In genomic region chr6:111873178-111874029, GRCh38 we compare ENCODE assay signal across 8 cellular contexts. TPM values are rescaled to one million over a fixed set of nuclear protein-coding genes. Genes with fewer than 3 reads are reported as not detected.
DNase-seq lines count a peak whose midpoint lies in the region; ATAC-seq and TF ChIP-seq lines count a peak whose summit lies in the region.

Gene FYN, minus strand, starts transcription at chr6:111873452. Its CDS starts 153,401 bp downstream, at chr6:111720051.

- dilution Hi-C loops in IMR-90 (cut with HindIII; ENCODE audit: low sequenced_read_pairs, unreplicated experiment), result no loop called here

- H3K79me1 ChIP-seq in IMR-90 (ENCODE audit: low read depth in 1 of 2, low read length in 2 of 2), result peaks cover 20 to 32% of the 10 kb centered on the region in 2 experiments

- H4K91ac ChIP-seq in IMR-90 (ENCODE audit: insufficient read depth, low read depth, low read length), result peak within 1 kb of the TSS; percentile 30; the same call in 1 of the 2 replicates

- in situ Hi-C loops in IMR-90 (cut with MboI; ENCODE audit: low sequenced_read_pairs), result no loop called here

- H3K27ac ChIP-seq in IMR-90 (ENCODE audit: insufficient read depth, low read length), result peak within 1 kb of the TSS; percentile 64

- no peak within 1 kb of the TSS; the same call in 1 of the 2 replicates for H3K23ac ChIP-seq in IMR-90 (ENCODE audit: low read depth, low read length)

- peak within 1 kb of the TSS; percentile 83 for H2AK9ac ChIP-seq in IMR-90 (replicated peaks; ENCODE audit: low read depth, low read length, poor library complexity)

- H3K36me3 ChIP-seq in IMR-90 (ENCODE audit: control insufficient read depth, insufficient read depth, low read length), result no peaks in the 10 kb centered on the region
- no peaks in the 10 kb centered on the region for H3K36me3 ChIP-seq in mucosa of descending colon (ENCODE audit: low read depth)

- H4K20me1 ChIP-seq in IMR-90 (ENCODE audit: insufficient read depth, low read length), result peaks cover 3% of the 10 kb centered on the region; the same call in 1 of the 2 replicates

- no peak within 1 kb of the TSS for H2BK15ac ChIP-seq in IMR-90 (ENCODE audit: low read depth, low read length)

- peak within 1 kb of the TSS; percentile 59 for H3K18ac ChIP-seq in IMR-90 (ENCODE audit: low read depth, low read length)

- WGBS in IMR-90 (ENCODE audit: extremely low coverage in 2 of 2, insufficient read length in 1 of 2), 2 experiments, result 1% methylated on average over 15 of the region's 75 CpGs; no CpG with 5 or more reads in 1 of the 2 experiments

- peak; percentile 54 for TF ChIP-seq RAD21 in IMR-90 (IDR thresholded peaks at IDR 0.05; ENCODE audit: low read length)

- H3K4me3 ChIP-seq in IMR-90 (ENCODE audit: insufficient read depth, low read depth, low read length), result peak within 1 kb of the TSS; percentile 59
- peak within 1 kb of the TSS; percentile 65 for H3K4me3 ChIP-seq in epithelial cell of esophagus (ENCODE audit: low read length)
- peak within 1 kb of the TSS; percentile 49 for H3K4me3 ChIP-seq in mucosa of descending colon

- H3K9me1 ChIP-seq in IMR-90 (ENCODE audit: insufficient read depth, low read length), result peaks cover 3% of the 10 kb centered on the region; the same call in 1 of the 2 replicates

- H3K9me3 ChIP-seq in IMR-90 (ENCODE audit: control insufficient read depth, insufficient read depth, low read length) (no peaks in the 10 kb centered on the region), mucosa of descending colon (no peaks in the 10 kb centered on the region)

- H3K4me1 ChIP-seq in IMR-90 (ENCODE audit: control insufficient read depth, insufficient read depth, low read length), result peaks cover 1% of the 10 kb centered on the region; the same call in 1 of the 2 replicates
- peaks cover 5% of the 10 kb centered on the region for H3K4me1 ChIP-seq in mucosa of descending colon (ENCODE audit: low read depth)

- TF ChIP-seq CTCF in IMR-90 (conservative IDR thresholded peaks at IDR 0.05; ENCODE audit: low read depth, low read length) (peak; percentile 33), epithelial cell of esophagus (IDR thresholded peaks at IDR 0.05; ENCODE audit: insufficient read depth, low read depth, low read length, missing control alignments) (peak; percentile 28), mucosa of descending colon (IDR thresholded peaks at IDR 0.05) (peak; percentile 23)

- POLR2A ChIA-PET in IMR-90 (lab: Charles Lee; ENCODE audit: unreplicated experiment), result no interaction called here

- no peak within 1 kb of the TSS for H3K56ac ChIP-seq in IMR-90 (ENCODE audit: extremely low read depth, insufficient read depth, low read length)

- H2AFZ ChIP-seq in IMR-90 (replicated peaks; ENCODE audit: low read length, poor library complexity), result peak within 1 kb of the TSS; percentile 93

- no peak within 1 kb of the TSS for H2BK20ac ChIP-seq in IMR-90 (ENCODE audit: low read depth, low read length)

- peak within 1 kb of the TSS; percentile 81 for H3K9ac ChIP-seq in IMR-90 (ENCODE audit: low read depth, low read length)

- H2BK5ac ChIP-seq in IMR-90 (ENCODE audit: low read depth, low read length, poor library complexity, severe bottlenecking), result peak within 1 kb of the TSS; percentile 57

- no TSS peak for BruUV-seq in IMR-90 (replicated peaks; lab: Mats Ljungman, UMichigan)

- peak within 1 kb of the TSS; percentile 90; the same call in 1 of the 2 replicates for H3K14ac ChIP-seq in IMR-90 (replicated peaks; ENCODE audit: low read depth, low read length)

- H3K4me2 ChIP-seq in IMR-90 (ENCODE audit: low read depth, low read length), result peak within 1 kb of the TSS; percentile 95

- TF ChIP-seq POLR2A in IMR-90 (IDR thresholded peaks at IDR 0.05; ENCODE audit: low read depth, low read length), result peak; percentile 81

- H4K5ac ChIP-seq in IMR-90 (ENCODE audit: low read depth, low read length), result peak within 1 kb of the TSS; percentile 25; the same call in 1 of the 2 replicates

- no peak within 1 kb of the TSS for H2AK5ac ChIP-seq in IMR-90 (ENCODE audit: low read depth, low read length)

- peak within 1 kb of the TSS; percentile 65; the same call in 1 of the 2 replicates for H2BK120ac ChIP-seq in IMR-90 (ENCODE audit: low read depth, low read length)

- H4K8ac ChIP-seq in IMR-90 (ENCODE audit: low read depth in 2 of 2, low read length in 2 of 2), result peak within 1 kb of the TSS; percentile 54 to 78; a peak in 2 of 4 replicates

- ATAC-seq in GM21528 (IDR thresholded peaks at IDR 0.05; ENCODE audit: low FRiP score, unreplicated experiment) (peak; percentile 99), IMR-90 (ENCODE audit: low read depth) (peak; percentile 99), mucosa of descending colon (peak; percentile 99)

- 0 out of 2 replicates have a peak, but pooled peaks cover 2% of the 10 kb centered on the region for H3K27me3 ChIP-seq in IMR-90 (ENCODE audit: control insufficient read depth, insufficient read depth, low read length)

- peak within 1 kb of the TSS; percentile 71; the same call in 1 of the 2 replicates for H3K4ac ChIP-seq in IMR-90 (ENCODE audit: low read depth, low read length)

- CTCF ChIA-PET in IMR-90 (lab: Yijun Ruan, JAX), result interaction anchor here (0.7 kb wide), 1 partner anchor 1834 kb away, joined by 3 read pairs; no protein-coding TSS in a partner anchor

- DNase-seq in D341Med (ENCODE audit: low spot score) (peak; percentile 99), IMR-90 (peak; percentile 92), OCI-M1 (lab: John Stamatoyannopoulos, UW) (peak; percentile 99), activated T-cell treated with anti-CD3 and anti-CD28 coated beads for 24 hours (ENCODE audit: low read depth) (peak; percentile 99), epithelial cell of esophagus (ENCODE audit: low read depth) (peak; percentile 98), mucosa of descending colon (peak; percentile 96 to 97 (median 97))
- peak; percentile 99 for DNase-seq in stimulated activated CD8-positive, alpha-beta memory T cell treated with anti-CD3 and anti-CD28 coated beads, Interleukin-4, amount 100 ng/mL, for 24 hours (ENCODE audit: low read depth)

- intact Hi-C loops in IMR-90 (cut with micrococcal nuclease), result loop anchor here (1.0 to 5.0 kb wide), 5 partner anchors 71 to 170 kb away; no protein-coding TSS in a partner anchor
- intact Hi-C loops in mucosa of descending colon (cut with DNase I, micrococcal nuclease), result no loop called here

TF ChIP-seq in IMR-90, 13 proteins besides CTCF, POLR2A, EP300 and RAD21:
- no peak for TF ChIP-seq MAFK (IDR thresholded peaks at IDR 0.05; ENCODE audit: low read depth, low read length)
- peak; percentile 98 for TF ChIP-seq MAZ (IDR thresholded peaks at IDR 0.05; ENCODE audit: borderline replicate concordance, low read depth, low read length)
- TF ChIP-seq ELK1 (IDR thresholded peaks at IDR 0.05; ENCODE audit: borderline replicate concordance, low read depth, low read length), result no peak
- no peak for TF ChIP-seq RFX5 (IDR thresholded peaks at IDR 0.05; ENCODE audit: low read depth, low read length)
- TF ChIP-seq MXI1 (IDR thresholded peaks at IDR 0.05; ENCODE audit: borderline replicate concordance, low read depth, low read length), result peak; percentile 56; the same call in 1 of the 2 replicates
- TF ChIP-seq NFE2L2 (IDR thresholded peaks at IDR 0.05; ENCODE audit: low read depth, low read length), result no peak
- TF ChIP-seq BHLHE40 (IDR thresholded peaks at IDR 0.05; ENCODE audit: low read depth, low read length), result peak; percentile 11; the same call in 1 of the 2 replicates
- no peak for TF ChIP-seq SMC3 (IDR thresholded peaks at IDR 0.05; ENCODE audit: low read depth, low read length)
- peak; percentile 92 for TF ChIP-seq CEBPB (IDR thresholded peaks at IDR 0.05; ENCODE audit: low read depth, low read length)
- no peak for TF ChIP-seq USF2 (IDR thresholded peaks at IDR 0.05; ENCODE audit: low read depth, low read length)
- no peak for TF ChIP-seq RCOR1 (IDR thresholded peaks at IDR 0.05; ENCODE audit: insufficient replicate concordance, low read length)
- TF ChIP-seq CHD1 (IDR thresholded peaks at IDR 0.05; ENCODE audit: low read depth, low read length), result no peak
- peak; percentile 69; the same call in 1 of the 2 replicates for TF ChIP-seq FOS (IDR thresholded peaks at IDR 0.05; ENCODE audit: low read depth, low read length)

RNA-seq across cellular contexts. Expression of gene FYN, which starts in this region (rescaled TPM):
- 36.4 and 41.1 TPM in 2 replicates for total RNA-seq in IMR-90 (2012; rRNA removed)
- polyA plus RNA-seq in IMR-90 (2012; rRNA removed), result 30.8 and 35.1 TPM in 2 replicates
- 41.7 and 98.8 TPM in 2 replicates for polyA plus RNA-seq in IMR-90 (2012; cell fraction: cytosol; rRNA removed)
- polyA plus RNA-seq in IMR-90 (2012; cell fraction: nucleus; rRNA removed; ENCODE audit: low replicate concordance), result 36.3 and 72.0 TPM in 2 replicates
- 10 to 100 TPM; 15.0 to 63.0 (median 24.8) TPM for total RNA-seq in mucosa of descending colon

Comparison
In these comparisons a context has a peak if more than half of its experiments do, and no peak if none do; other contexts are left out.
1. Peak in every context shown above with its lines: DNase-seq, ATAC-seq, H3K4me3 ChIP-seq and H3K27ac ChIP-seq.